In genomic region chr4:155705664-155706063, GRCh38 we compare ENCODE assay signal across 15 cellular contexts. TPM values are rescaled to one million over a fixed set of nuclear protein-coding genes. Genes with fewer than 3 reads are reported as not detected.
DNase-seq lines count a peak whose midpoint lies in the region; ATAC-seq and TF ChIP-seq lines count a peak whose summit lies in the region.
"Had no signal": no experiment of that assay in that cellular context is flagged by ENCODE, and none has a peak within 500 bp of the region (broad histone marks: within the 10 kb centered on the region; RNA-seq: fewer than 3 reads in every experiment).

No MANE protein-coding gene starts in this region.

- no peaks in the 10 kb centered on the region for H3K36me3 ChIP-seq in brain microvascular endothelial cell (replicated peaks)
- H3K36me3 ChIP-seq in kidney epithelial cell (ENCODE audit: control insufficient read depth, insufficient read depth, low read length) = no peaks in the 10 kb centered on the region
- peaks cover 24% of the 10 kb centered on the region for H3K36me3 ChIP-seq in smooth muscle cell (ENCODE audit: low read depth)

- H3K4me3 ChIP-seq in brain microvascular endothelial cell (ENCODE audit: low read depth, low read length) = no peak overlapping the region
- H3K4me3 ChIP-seq in kidney epithelial cell (ENCODE audit: low read depth, low read length) = no peak overlapping the region
- no peak overlapping the region for H3K4me3 ChIP-seq in smooth muscle cell

- H3K9ac ChIP-seq in smooth muscle cell (ENCODE audit: low read depth) = no peak overlapping the region

- peaks cover 22% of the 10 kb centered on the region for H4K20me1 ChIP-seq in smooth muscle cell (ENCODE audit: low read depth)

- H3K27ac ChIP-seq in brain microvascular endothelial cell (no peak overlapping the region), smooth muscle cell (ENCODE audit: low read depth) (peak overlapping the region; percentile 46), foreskin keratinocyte (no peak overlapping the region)
- H3K27ac ChIP-seq: 22Rv1 had no signal

- no peak for TF ChIP-seq CTCF in brain microvascular endothelial cell (IDR thresholded peaks at IDR 0.05; ENCODE audit: low read depth, low read length, missing control alignments)
- no peak for TF ChIP-seq CTCF in kidney epithelial cell (IDR thresholded peaks at IDR 0.05; ENCODE audit: insufficient read depth, low read length, poor library complexity, severe bottlenecking)
- TF ChIP-seq CTCF in smooth muscle cell (IDR thresholded peaks at IDR 0.05; ENCODE audit: borderline replicate concordance, insufficient read depth, poor library complexity, severe bottlenecking) = no peak
- no peak for TF ChIP-seq CTCF in foreskin keratinocyte (conservative IDR thresholded peaks at IDR 0.05)

- H3K4me2 ChIP-seq in smooth muscle cell = peak overlapping the region; percentile 38

- H3K27me3 ChIP-seq in brain microvascular endothelial cell (replicated peaks) (no peaks in the 10 kb centered on the region), kidney epithelial cell (ENCODE audit: control insufficient read depth, insufficient read depth, low read length) (no peaks in the 10 kb centered on the region), smooth muscle cell (ENCODE audit: low read depth) (no peaks in the 10 kb centered on the region), foreskin keratinocyte (no peaks in the 10 kb centered on the region)

- 0% methylated on average over 2 of the region's 2 CpGs for WGBS in smooth muscle cell (ENCODE audit: low lambda C conversion rate)

- peak; percentile 13 for DNase-seq in DMS53 (lab: John Stamatoyannopoulos, UW)
- no peak for DNase-seq in DMS53 treated with DMSO at 0.1 percent for 48 hours (lab: John Stamatoyannopoulos, UW; ENCODE audit: unreplicated experiment)
- DNase-seq in brain microvascular endothelial cell = peak; percentile 77
- peak; percentile 65 for DNase-seq in kidney epithelial cell (ENCODE audit: low read depth)
- no peak for DNase-seq in smooth muscle cell (lab: John Stamatoyannopoulos, UW; ENCODE audit: unreplicated experiment)
- DNase-seq in foreskin keratinocyte = no peak
- no peak for DNase-seq in SKM-1 treated with dmso at 0.1 percent for 144 hours (lab: John Stamatoyannopoulos, UW; ENCODE audit: unreplicated experiment)
- DNase-seq: DMS79 treated with DMSO at 0.1 percent for 48 hours; MM.1S; naive thymus-derived CD8-positive, alpha-beta T cell; NCI-H748 treated with DMSO at 0.1 percent for 48 hours; stimulated activated CD4-positive, alpha-beta T cell treated with anti-CD3 and anti-CD28 coated beads, Interleukin-4, amount 100 ng/mL, for 4 hours; T-helper 2 cell had no signal

- peaks cover 30% of the 10 kb centered on the region for H3K79me2 ChIP-seq in smooth muscle cell (ENCODE audit: low read depth)

- in situ Hi-C loops in brain microvascular endothelial cell (cut with HindIII; ENCODE audit: low pct_ligation_motif_present, low sequenced_read_pairs) = no loop called here

- H3K4me1 ChIP-seq in smooth muscle cell (ENCODE audit: low read depth) (peaks cover 11% of the 10 kb centered on the region), foreskin keratinocyte (no peaks in the 10 kb centered on the region)

- no peaks in the 10 kb centered on the region for H3K9me3 ChIP-seq in smooth muscle cell (replicated peaks; ENCODE audit: low read depth)

- H2AFZ ChIP-seq in smooth muscle cell (ENCODE audit: low read depth) = no peak overlapping the region

- peaks cover 13% of the 10 kb centered on the region for H3F3A ChIP-seq in smooth muscle cell (ENCODE audit: low read depth)

- no peak for ATAC-seq in HG03095 (IDR thresholded peaks at IDR 0.05; ENCODE audit: unreplicated experiment)
- ATAC-seq in foreskin keratinocyte = no peak
- ATAC-seq: naive thymus-derived CD8-positive, alpha-beta T cell had no signal

RNA-seq across cellular contexts. Expression of gene GUCY1A1, which starts 39.0 kb away (rescaled TPM):
- 2.2 and 3.1 TPM in 2 replicates for total RNA-seq in kidney epithelial cell
- 269 and 295 TPM in 2 replicates for total RNA-seq in smooth muscle cell
- polyA plus RNA-seq in smooth muscle cell = 138 and 172 TPM in 2 replicates
- 0.11 TPM in 1 of 2 replicates, not detected in the other for total RNA-seq in foreskin keratinocyte
- 0.08 TPM in 1 of 2 replicates, not detected in the other for polyA plus RNA-seq in foreskin keratinocyte
- total RNA-seq: naive thymus-derived CD8-positive, alpha-beta T cell had no signal
- polyA plus RNA-seq: naive thymus-derived CD8-positive, alpha-beta T cell had no signal

RNA-seq across cellular contexts. Expression of gene GUCY1B1, which starts 53.2 kb away (rescaled TPM):
- total RNA-seq in kidney epithelial cell (1.7 and 2.8 TPM in 2 replicates), smooth muscle cell (32.2 and 35.4 TPM in 2 replicates), foreskin keratinocyte (0.17 and 0.32 TPM in 2 replicates)
- polyA plus RNA-seq in smooth muscle cell (16.3 and 26.7 TPM in 2 replicates), foreskin keratinocyte (0.06 and 0.18 TPM in 2 replicates)
- total RNA-seq: naive thymus-derived CD8-positive, alpha-beta T cell had no signal
- polyA plus RNA-seq: naive thymus-derived CD8-positive, alpha-beta T cell had no signal

Comparison
In these comparisons a context has a peak if more than half of its experiments do, and no peak if none do; other contexts are left out.
1. DNase-seq: peak in DMS53 (single experiment), brain microvascular endothelial cell (single experiment) and kidney epithelial cell (single experiment); none in DMS53 treated with DMSO at 0.1 percent for 48 hours (single experiment), smooth muscle cell (single experiment), foreskin keratinocyte (0 of 2) and SKM-1 treated with dmso at 0.1 percent for 144 hours (single experiment).
2. RNA of gene GUCY1A1, which starts 39.0 kb away (total RNA-seq): 269 to 295 TPM in smooth muscle cell; 2.2 to 3.1 TPM in kidney epithelial cell and 0.11 TPM in foreskin keratinocyte; every median in the first group is over 10 times any median in the second.